ENCODE assay signal across 9 cellular contexts in the genomic region with DNA sequence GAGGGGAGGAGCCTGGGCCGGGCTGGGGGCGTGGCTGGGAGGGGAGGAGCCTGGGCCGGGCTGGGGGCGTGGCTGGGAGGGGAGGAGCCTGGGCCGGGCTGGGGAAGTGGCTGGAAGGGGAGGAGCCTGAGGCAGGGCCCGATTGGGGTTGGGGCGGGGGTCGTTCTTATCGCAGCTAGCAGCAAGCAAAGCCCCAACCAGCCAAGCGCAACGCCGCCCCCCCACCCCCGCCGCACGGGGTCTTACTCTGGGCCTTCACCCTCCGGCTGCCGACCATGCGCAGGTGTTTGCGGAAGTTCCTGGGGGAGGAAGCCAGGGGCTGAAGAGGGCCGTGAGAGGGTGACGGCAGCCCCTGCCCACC. TPM values are rescaled to one million over a fixed set of nuclear protein-coding genes. Genes with fewer than 3 reads are reported as not detected.
DNase-seq lines count a peak whose midpoint lies in the region; ATAC-seq and TF ChIP-seq lines count a peak whose summit lies in the region.
"Had no signal": no experiment of that assay in that cellular context is flagged by ENCODE, and none has a peak within 500 bp of the region (broad histone marks: within the 10 kb centered on the region; RNA-seq: fewer than 3 reads in every experiment).

No MANE protein-coding gene starts in this region.

- intact Hi-C loops in heart left ventricle (cut with DNase I) = no loop called here
- intact Hi-C loops in psoas muscle (cut with DNase I) = no loop called here

- peak overlapping the region; percentile 35 for H3K4me3 Mint-ChIP-seq in activated T-cell treated with anti-CD3 and anti-CD28 coated beads, Interleukin-2, amount 50 U/mL, for 24 hours

- DNase-seq in SKM-1 (lab: John Stamatoyannopoulos, UW; ENCODE audit: unreplicated experiment) (peak; percentile 16), SKM-1 treated with dmso at 0.1 percent for 144 hours (lab: John Stamatoyannopoulos, UW; ENCODE audit: unreplicated experiment) (no peak), heart left ventricle (peak in 4 of 5 donors; percentile 60 to 78 (median 62)), psoas muscle (peak; percentile 68 to 81), H4 (ENCODE audit: low spot score) (no peak), hippocampal formation (lab: John Stamatoyannopoulos, UW) (no peak), DMS53 (lab: John Stamatoyannopoulos, UW) (no peak)
- peak; percentile 69 for DNase-seq in activated T-cell treated with anti-CD3 and anti-CD28 coated beads, Interleukin-2, amount 50 U/mL, for 24 hours

- TF ChIP-seq CTCF in heart left ventricle (IDR thresholded peaks at IDR 0.05) (no peak), psoas muscle (IDR thresholded peaks at IDR 0.05) (no peak)

- ATAC-seq in heart left ventricle (peak; percentile 10 to 59 (median 30)), psoas muscle (peak; percentile 12 to 55 (median 28))

- H3K9me3 ChIP-seq in heart left ventricle = no peaks in the 10 kb centered on the region
- H3K9me3 ChIP-seq in psoas muscle = no peaks in the 10 kb centered on the region

- no peaks in the 10 kb centered on the region for H3K9me3 Mint-ChIP-seq in activated T-cell treated with anti-CD3 and anti-CD28 coated beads, Interleukin-2, amount 50 U/mL, for 24 hours

- H3K27me3 Mint-ChIP-seq in activated T-cell treated with anti-CD3 and anti-CD28 coated beads, Interleukin-2, amount 50 U/mL, for 24 hours = no peaks in the 10 kb centered on the region

- H3K4me1 Mint-ChIP-seq in activated T-cell treated with anti-CD3 and anti-CD28 coated beads, Interleukin-2, amount 50 U/mL, for 24 hours (ENCODE audit: low read depth) = peaks cover 43% of the 10 kb centered on the region

- H3K4me3 ChIP-seq in heart left ventricle = peak overlapping the region in 11 of 12 donors; percentile 14 to 57 (median 49)
- peak overlapping the region; percentile 55 for H3K4me3 ChIP-seq in psoas muscle

- no peak for TF ChIP-seq POLR2A in heart left ventricle (IDR thresholded peaks at IDR 0.05)

- peaks cover 0 to 26% (median 3%) of the 10 kb centered on the region in 9 donors for H3K36me3 ChIP-seq in heart left ventricle
- peaks cover 0 to 42% of the 10 kb centered on the region in 2 donors for H3K36me3 ChIP-seq in psoas muscle (ENCODE audit: insufficient read depth in 1 of 2, low read depth in 1 of 2)

- peaks cover 0 to 34% (median 18%) of the 10 kb centered on the region in 12 donors for H3K4me1 ChIP-seq in heart left ventricle
- H3K4me1 ChIP-seq in psoas muscle = peaks cover 5% of the 10 kb centered on the region

- H3K27me3 ChIP-seq in heart left ventricle (no peaks in the 10 kb centered on the region), psoas muscle (ENCODE audit: insufficient read depth in 3 of 3, low read length in 2 of 3) (no peaks in the 10 kb centered on the region)

- H3K27ac Mint-ChIP-seq in activated T-cell treated with anti-CD3 and anti-CD28 coated beads, Interleukin-2, amount 50 U/mL, for 24 hours = peak overlapping the region; percentile 60

- peaks cover 55% of the 10 kb centered on the region for H3K36me3 Mint-ChIP-seq in activated T-cell treated with anti-CD3 and anti-CD28 coated beads, Interleukin-2, amount 50 U/mL, for 24 hours (ENCODE audit: low read depth)

- WGBS in heart left ventricle, 4 donors = 18 to 30% (median 24%) methylated on average over 16 to 20 of the region's 21 CpGs
- 34 to 50% (median 50%) methylated on average over 7 to 20 of the region's 21 CpGs for WGBS in psoas muscle, 3 donors

- H3K27ac ChIP-seq in heart left ventricle = peak overlapping the region in 10 of 12 donors; percentile 21 to 70 (median 56)
- H3K27ac ChIP-seq in psoas muscle = no peak overlapping the region

RNA-seq across cellular contexts. Expression of a gene that starts 5.0 kb away (rescaled TPM):
- total RNA-seq in heart left ventricle (10 to 100 TPM in 8 of 9 donors, 1 to 10 TPM in 1; 7.5 to 21.0 (median 12.6) TPM), psoas muscle (10 to 100 TPM in 1 of 4 donors, 1 to 10 TPM in 3; 4.8 to 11.2 (median 6.4) TPM)
- polyA plus RNA-seq in heart left ventricle (10 to 100 TPM; 17.3 to 22.1 TPM), psoas muscle (10 to 100 TPM in 1 of 3 donors, 1 to 10 TPM in 2; 4.9 to 11.0 (median 5.7) TPM)
- 17.1 and 19.1 TPM in 2 replicates for total RNA-seq in H4 (2014; rRNA removed; shearing (Covaris generic))

RNA-seq across cellular contexts. Expression of a gene that starts 13.0 kb away (rescaled TPM):
- not detected for total RNA-seq in heart left ventricle
- polyA plus RNA-seq in heart left ventricle = not detected
- not detected for total RNA-seq in psoas muscle
- polyA plus RNA-seq in psoas muscle = under 1 TPM in 1 of 3 donors, not detected in 2; 0.01 TPM
- total RNA-seq in H4 (2014; rRNA removed; shearing (Covaris generic)) = 0.08 TPM in 1 of 2 replicates, not detected in the other
- polyA plus RNA-seq: AG04450 had no signal

RNA-seq across cellular contexts. Expression of a gene that starts 30.9 kb away (rescaled TPM):
- 1 to 10 TPM in 8 of 9 donors, under 1 TPM in 1; 0.81 to 5.5 (median 2.7) TPM for total RNA-seq in heart left ventricle
- 1 to 10 TPM in 1 of 2 donors, under 1 TPM in 1; 0.44 to 4.1 TPM for polyA plus RNA-seq in heart left ventricle
- 1 to 10 TPM in 3 of 4 donors, under 1 TPM in 1; 0.62 to 5.1 (median 2.5) TPM for total RNA-seq in psoas muscle
- polyA plus RNA-seq in psoas muscle = 1 to 10 TPM in 1 of 3 donors, under 1 TPM in 2; 0.43 to 1.0 (median 0.83) TPM
- total RNA-seq in H4 (2014; rRNA removed; shearing (Covaris generic)) = not detected in 2 replicates

RNA-seq across cellular contexts. Expression of a gene that starts 31.2 kb away (rescaled TPM):
- 10 to 100 TPM in 2 of 9 donors, 1 to 10 TPM in 7; 4.1 to 12.9 (median 8.6) TPM for total RNA-seq in heart left ventricle
- polyA plus RNA-seq in heart left ventricle = 10 to 100 TPM in 1 of 2 donors, 1 to 10 TPM in 1; 5.6 to 15.2 TPM
- 10 to 100 TPM in 2 of 4 donors, 1 to 10 TPM in 2; 6.7 to 11.2 (median 9.7) TPM for total RNA-seq in psoas muscle
- 1 to 10 TPM; 5.7 to 9.9 (median 7.2) TPM for polyA plus RNA-seq in psoas muscle
- total RNA-seq in H4 (2014; rRNA removed; shearing (Covaris generic)) = 1.4 and 2.8 TPM in 2 replicates

Comparison
In these comparisons a context has a peak if more than half of its experiments do, and no peak if none do; other contexts are left out.
1. DNase-seq: peak in SKM-1 (single experiment), activated T-cell treated with anti-CD3 and anti-CD28 coated beads, Interleukin-2, amount 50 U/mL, for 24 hours (single experiment), heart left ventricle (4 of 5) and psoas muscle (2 of 2); none in SKM-1 treated with dmso at 0.1 percent for 144 hours (single experiment), H4 (single experiment), hippocampal formation (0 of 2) and DMS53 (single experiment).